9 cellular contexts compared by ENCODE assay signal in the genomic region with DNA sequence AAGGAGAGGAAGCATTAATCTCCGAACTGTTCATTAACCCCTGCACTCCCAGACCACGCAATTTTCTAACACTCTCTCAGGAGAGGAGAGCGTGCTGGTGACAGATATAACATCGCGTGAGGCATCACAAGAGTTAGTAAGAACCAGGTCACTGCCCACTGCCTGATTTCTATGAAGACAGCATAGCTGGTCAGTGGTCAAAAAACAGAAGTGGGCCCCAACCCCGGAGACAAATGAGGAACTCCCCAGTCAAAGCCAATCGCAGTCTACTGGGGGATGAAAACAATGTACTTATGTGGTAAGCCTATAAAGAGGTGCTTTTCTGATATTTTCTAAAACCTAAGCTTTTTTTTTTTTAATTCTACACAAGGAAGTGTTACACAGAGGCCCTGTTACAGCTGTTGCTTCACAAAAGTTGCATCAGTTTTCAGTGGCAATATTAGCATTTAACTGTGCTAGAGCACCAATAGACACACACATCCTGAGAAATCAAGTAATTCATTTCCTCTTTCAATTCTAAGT.
A peak's percentile ranks its signal among the peaks of the same experiment; 100 is the strongest.
DNase-seq lines count a peak whose midpoint lies in the region; ATAC-seq and TF ChIP-seq lines count a peak whose summit lies in the region.
"Had no signal": no experiment of that assay in that cellular context is flagged by ENCODE, and none has a peak within 500 bp of the region (broad histone marks: within the 10 kb centered on the region; RNA-seq: fewer than 3 reads in every experiment).

No MANE protein-coding gene starts in this region.

- no peaks in the 10 kb centered on the region for H3K36me3 ChIP-seq in neutrophil

- peaks cover 91 to 92% of the 10 kb centered on the region in 2 experiments for H3K4me1 ChIP-seq in neutrophil (ENCODE audit: control insufficient read depth in 1 of 2, insufficient read depth in 1 of 2, low read depth in 1 of 2, low read length in 1 of 2)

- TF ChIP-seq CTCF in GM13976 (IDR thresholded peaks at IDR 0.05; ENCODE audit: borderline replicate concordance, control extremely low read depth, extremely low read depth, insufficient read depth, missing control alignments) (no peak), cardiac fibroblast (IDR thresholded peaks at IDR 0.05; ENCODE audit: low read depth, low read length) (no peak), neutrophil (IDR thresholded peaks at IDR 0.05) (no peak)

- H3K27ac ChIP-seq in neutrophil, result peak overlapping the region; percentile 93

- no peaks in the 10 kb centered on the region for H3K27me3 ChIP-seq in neutrophil

- no peak for ATAC-seq in GM19467 (IDR thresholded peaks at IDR 0.05; ENCODE audit: unreplicated experiment)

- H3K9me3 ChIP-seq in neutrophil, result no peaks in the 10 kb centered on the region

- H3K4me3 ChIP-seq in cardiac fibroblast (replicated peaks in 1 of 2; ENCODE audit: low read depth in 2 of 2, low read length in 2 of 2), result no peak overlapping the region
- H3K4me3 ChIP-seq in neutrophil (ENCODE audit: low read depth in 1 of 2, low read length in 1 of 2), result peak overlapping the region in 1 of 2 experiments; percentile 35

- DNase-seq in GM13976 (ENCODE audit: low spot score) (peak; percentile 72), NCI-H82 treated with DMSO at 0.1 percent for 48 hours (lab: John Stamatoyannopoulos, UW; ENCODE audit: unreplicated experiment) (peak; percentile 34), cardiac fibroblast (ENCODE audit: low read depth in 2 of 2) (peak; percentile 48 to 49), NCI-H1105 treated with DMSO at 0.1 percent for 48 hours (lab: John Stamatoyannopoulos, UW) (no peak), hepatic stellate cell (ENCODE audit: low spot score) (no peak)
- DNase-seq in stimulated activated CD4-positive, alpha-beta T cell treated with anti-CD3 and anti-CD28 coated beads, Interleukin-4, amount 100 ng/mL, for 4 hours, result no peak
- DNase-seq: NCI-H2029 had no signal

- in situ Hi-C loops in GM13976 (cut with MboI; ENCODE audit: low sequenced_read_pairs, unreplicated experiment), result loop anchor here (10.0 to 25.0 kb wide), 4 partner anchors 104 to 347 kb away; a partner anchor contains a TSS

Comparison
In these comparisons a context has a peak if more than half of its experiments do, and no peak if none do; other contexts are left out.
1. DNase-seq: peak in GM13976 (single experiment), NCI-H82 treated with DMSO at 0.1 percent for 48 hours (single experiment) and cardiac fibroblast (2 of 2); none in NCI-H1105 treated with DMSO at 0.1 percent for 48 hours (single experiment), hepatic stellate cell (single experiment) and stimulated activated CD4-positive, alpha-beta T cell treated with anti-CD3 and anti-CD28 coated beads, Interleukin-4, amount 100 ng/mL, for 4 hours (0 of 2).